15 cellular contexts compared by ENCODE assay signal in genomic region chr5:174423538-174423937, GRCh38.
"Had no signal": no experiment of that assay in that cellular context is flagged by ENCODE, and none has a peak within 500 bp of the region (broad histone marks: within the 10 kb centered on the region; RNA-seq: fewer than 3 reads in every experiment).

No MANE protein-coding gene starts in this region.

- H3K27ac ChIP-seq: epithelial cell of prostate, foreskin keratinocyte, lower lobe of right lung, spleen, thoracic aorta, upper lobe of right lung had no signal

- H3K36me3 ChIP-seq: lower lobe of right lung, spleen, thoracic aorta, upper lobe of right lung had no signal

- H3K4me3 ChIP-seq: lower lobe of right lung, spleen, thoracic aorta, upper lobe of right lung had no signal

- H3K27me3 ChIP-seq: foreskin keratinocyte, upper lobe of right lung had no signal

- DNase-seq: activated CD4-positive, alpha-beta T cell treated with anti-CD3 and anti-CD28 coated beads for 48 hours; activated CD4-positive, CD25-positive, alpha-beta regulatory T cell; activated CD8-positive, alpha-beta T cell treated with anti-CD3 and anti-CD28 coated beads for 36 hours; activated naive CD4-positive, alpha-beta T cell treated with anti-CD3 and anti-CD28 coated beads for 36 hours; activated T-cell treated with anti-CD3 and anti-CD28 coated beads, Interleukin-2, amount 50 U/mL, for 24 hours; central memory CD4-positive, alpha-beta T cell; endodermal cell; foreskin keratinocyte; lower lobe of right lung; spleen; stimulated activated CD4-positive, alpha-beta T cell treated with anti-CD3 and anti-CD28 coated beads, Interleukin-4, amount 100 ng/mL, for 4 hours; T-helper 9 cell; upper lobe of right lung had no signal

- H3K9me3 ChIP-seq: lower lobe of right lung, spleen, thoracic aorta, upper lobe of right lung had no signal
